Comparison of ENCODE assay signal across 19 cellular contexts in genomic region chr17:83109386-83109785, GRCh38. TPM values are rescaled to one million over a fixed set of nuclear protein-coding genes. Genes with fewer than 3 reads are reported as not detected.
DNase-seq lines count a peak whose midpoint lies in the region; ATAC-seq, FAIRE-seq and TF ChIP-seq lines count a peak whose summit lies in the region.
"Had no signal": no experiment of that assay in that cellular context is flagged by ENCODE, and none has a peak within 500 bp of the region (broad histone marks: within the 10 kb centered on the region; RNA-seq: fewer than 3 reads in every experiment).

No MANE protein-coding gene starts in this region.

- peaks cover 8 to 16% of the 10 kb centered on the region in 2 donors for H3K4me1 ChIP-seq in left lung
- H3K4me1 ChIP-seq in HepG2 (ENCODE audit: insufficient read depth, low read length) = peaks cover 12% of the 10 kb centered on the region

- H3K27ac ChIP-seq in SK-N-MC (peak overlapping the region; percentile 63; the same call in 1 of the 2 replicates), left lung (peak overlapping the region; percentile 72 to 79), skin epidermis (peak overlapping the region in 16 of 21 experiments; percentile 4 to 90 (median 52)), HepG2 (ENCODE audit: extremely low read length, insufficient read depth, low read length) (no peak overlapping the region)
- H3K27ac ChIP-seq: C4-2B, cardiac muscle cell, KMS-11 had no signal

- CTCF ChIA-PET in Calu3 (lab: Charles Lee) (interaction anchor here (0.5 kb wide), 1 partner anchor 267 kb away, joined by 4 read pairs; no protein-coding TSS in a partner anchor), HepG2 (lab: Yijun Ruan, JAX; ENCODE audit: low intra/inter-chr PET ratio, low total read pairs) (interaction anchor here (1.2 kb wide), 1 partner anchor 97 kb away, joined by 3 read pairs; no protein-coding TSS in a partner anchor)

- no peak for FAIRE-seq in HepG2 (lab: Jason Lieb, UNC)
- FAIRE-seq: GM19239 had no signal

- WGBS in HepG2 (ENCODE audit: low lambda C conversion rate) = 40% methylated on average over 7 of the region's 11 CpGs

- in situ Hi-C loops in HepG2 (cut with HindIII; ENCODE audit: extremely low pct_ligation_motif_present, low pct_unique_long_range_greater_than_20kb) (no loop called here), GM13977 (cut with MboI; ENCODE audit: low pct_unique_long_range_greater_than_20kb, low sequenced_read_pairs, unreplicated experiment) (no loop called here)

- no peak for TF ChIP-seq POLR2A in HepG2 (IDR thresholded peaks at IDR 0.05; ENCODE audit: insufficient read depth in 1 of 2, low read depth in 2 of 2, low read length in 2 of 2)

- H3K9ac ChIP-seq in SK-N-MC (ENCODE audit: insufficient read length) = no peak overlapping the region
- no peak overlapping the region for H3K9ac ChIP-seq in HepG2 (ENCODE audit: insufficient read depth, low read depth, low read length)
- H3K9ac ChIP-seq: KMS-11 had no signal

- POLR2A ChIA-PET in HepG2 (lab: Yijun Ruan, JAX) = no interaction called here

- no peak overlapping the region for H2AFZ ChIP-seq in HepG2 (ENCODE audit: low read length)

- H3K27ac Mint-ChIP-seq in Calu3 (ENCODE audit: unreplicated experiment) = peak overlapping the region; percentile 87
- H3K27ac Mint-ChIP-seq: activated CD8-positive, alpha-beta memory T cell treated with anti-CD3 and anti-CD28 coated beads, Interleukin-2, amount 10 ng/mL, durations not matched to agents 7 days and 5 days; activated naive CD8-positive, alpha-beta T cell treated with anti-CD3 and anti-CD28 coated beads, Interleukin-2, amount 50 U/mL, for 24 hours; activated T-helper 17 cell treated with anti-CD3 and anti-CD28 coated beads, Interleukin-2, amount 50 U/mL, for 72 hours had no signal

- intact Hi-C loops in Calu3 (cut with micrococcal nuclease; ENCODE audit: unreplicated experiment) = no loop called here
- intact Hi-C loops in left lung (cut with DNase I) = no loop called here
- intact Hi-C loops in HepG2 (cut with micrococcal nuclease; ENCODE audit: unreplicated experiment) = no loop called here

- H3K4me3 ChIP-seq in SK-N-MC (peak overlapping the region; percentile 78; the same call in 1 of the 2 replicates), left lung (no peak overlapping the region), skin epidermis (no peak overlapping the region), HepG2 (replicated peaks in 1 of 3; ENCODE audit: insufficient read depth in 1 of 3, low read depth in 2 of 3, low read length in 3 of 3) (no peak overlapping the region)
- H3K4me3 ChIP-seq: cardiac muscle cell had no signal

- peaks cover 37% of the 10 kb centered on the region for H3K4me1 Mint-ChIP-seq in Calu3 (ENCODE audit: low read depth, unreplicated experiment)
- H3K4me1 Mint-ChIP-seq: activated CD8-positive, alpha-beta memory T cell treated with anti-CD3 and anti-CD28 coated beads, Interleukin-2, amount 10 ng/mL, durations not matched to agents 7 days and 5 days; activated naive CD8-positive, alpha-beta T cell treated with anti-CD3 and anti-CD28 coated beads, Interleukin-2, amount 50 U/mL, for 24 hours; activated T-helper 17 cell treated with anti-CD3 and anti-CD28 coated beads, Interleukin-2, amount 50 U/mL, for 72 hours had no signal

- DNase-seq in Calu3 = no peak
- DNase-seq in SK-N-MC (ENCODE audit: low read depth, low spot score) = no peak
- no peak for DNase-seq in left lung
- no peak for DNase-seq in HepG2 (ENCODE audit: low spot score)
- no peak for DNase-seq in HK-2 (ENCODE audit: unreplicated experiment)
- DNase-seq in GM13977 (ENCODE audit: low spot score) = no peak
- DNase-seq: activated CD4-positive, alpha-beta T cell treated with anti-CD3 and anti-CD28 coated beads for 48 hours; activated CD8-positive, alpha-beta memory T cell treated with anti-CD3 and anti-CD28 coated beads, Interleukin-2, amount 10 ng/mL, durations not matched to agents 7 days and 5 days; activated naive CD8-positive, alpha-beta T cell treated with anti-CD3 and anti-CD28 coated beads, Interleukin-2, amount 50 U/mL, for 24 hours; erythroblast; NCI-H187; stimulated activated naive CD4-positive, alpha-beta T cell treated with Interleukin-2 at 50 U/mL for 16 hours had no signal

- TF ChIP-seq RAD21 in HepG2 (CRISPR knock-in tag; IDR thresholded peaks at IDR 0.05) = no peak

- H3K36me3 ChIP-seq in SK-N-MC (ENCODE audit: insufficient read depth, low read length) = no peaks in the 10 kb centered on the region
- no peaks in the 10 kb centered on the region for H3K36me3 ChIP-seq in left lung
- no peaks in the 10 kb centered on the region for H3K36me3 ChIP-seq in HepG2 (replicated peaks in 1 of 2; ENCODE audit: control insufficient read depth in 1 of 2, insufficient read depth in 2 of 2, low read length in 2 of 2)
- H3K36me3 ChIP-seq: cardiac muscle cell had no signal

- H4K20me1 ChIP-seq in HepG2 (ENCODE audit: insufficient read depth, low read length) = no peaks in the 10 kb centered on the region; the same call in 1 of the 2 replicates

- H3K36me3 Mint-ChIP-seq in Calu3 (ENCODE audit: insufficient read depth, unreplicated experiment) = peaks cover 14% of the 10 kb centered on the region
- H3K36me3 Mint-ChIP-seq: activated CD8-positive, alpha-beta memory T cell treated with anti-CD3 and anti-CD28 coated beads, Interleukin-2, amount 10 ng/mL, durations not matched to agents 7 days and 5 days had no signal

- BruUV-seq in Calu3 (replicated peaks; lab: Mats Ljungman, UMichigan) = no TSS peak
- BruUV-seq in HepG2 (replicated peaks; lab: Mats Ljungman, UMichigan) = no TSS peak

- TF ChIP-seq CTCF in Calu3 (IDR thresholded peaks at IDR 0.05; ENCODE audit: unreplicated experiment) (no peak), left lung (IDR thresholded peaks at IDR 0.05) (no peak), HepG2 (CRISPR knock-in tag; IDR thresholded peaks at IDR 0.05) (no peak), GM13977 (IDR thresholded peaks at IDR 0.05; ENCODE audit: extremely low read depth, insufficient read depth, missing control alignments) (no peak)

- no peaks in the 10 kb centered on the region for H3K27me3 Mint-ChIP-seq in Calu3 (ENCODE audit: unreplicated experiment)

- peak overlapping the region; percentile 75 for H3K4me3 Mint-ChIP-seq in Calu3 (ENCODE audit: low read depth, unreplicated experiment)
- H3K4me3 Mint-ChIP-seq: activated CD8-positive, alpha-beta memory T cell treated with anti-CD3 and anti-CD28 coated beads, Interleukin-2, amount 10 ng/mL, durations not matched to agents 7 days and 5 days; activated naive CD8-positive, alpha-beta T cell treated with anti-CD3 and anti-CD28 coated beads, Interleukin-2, amount 50 U/mL, for 24 hours; activated T-helper 17 cell treated with anti-CD3 and anti-CD28 coated beads, Interleukin-2, amount 50 U/mL, for 72 hours had no signal

- peaks cover 2% of the 10 kb centered on the region for H3K9me3 Mint-ChIP-seq in Calu3 (ENCODE audit: low read depth, unreplicated experiment)
- H3K9me3 Mint-ChIP-seq: activated naive CD8-positive, alpha-beta T cell treated with anti-CD3 and anti-CD28 coated beads, Interleukin-2, amount 50 U/mL, for 24 hours; activated T-helper 17 cell treated with anti-CD3 and anti-CD28 coated beads, Interleukin-2, amount 50 U/mL, for 72 hours had no signal

- TF ChIP-seq EP300 in HepG2 (IDR thresholded peaks at IDR 0.05; ENCODE audit: low read depth in 2 of 2, low read length in 2 of 2) (no peak), HepG2 (CRISPR knock-in tag; IDR thresholded peaks at IDR 0.05; ENCODE audit: borderline replicate concordance) (no peak)

- H3K27me3 ChIP-seq in left lung (peaks cover 0 to 30% of the 10 kb centered on the region in 2 donors), HepG2 (ENCODE audit: control insufficient read depth in 1 of 2, insufficient read depth in 2 of 2, low read length in 2 of 2) (peaks cover 32 to 89% of the 10 kb centered on the region in 2 experiments)
- H3K27me3 ChIP-seq: cardiac muscle cell had no signal

- no peak for ATAC-seq in left lung
- no peak for ATAC-seq in HepG2
- no peak for ATAC-seq in GM21390 (IDR thresholded peaks at IDR 0.05; ENCODE audit: unreplicated experiment)
- ATAC-seq: activated CD8-positive, alpha-beta memory T cell treated with anti-CD3 and anti-CD28 coated beads, Interleukin-2, amount 10 ng/mL, durations not matched to agents 7 days and 5 days; activated naive CD8-positive, alpha-beta T cell treated with anti-CD3 and anti-CD28 coated beads, Interleukin-2, amount 50 U/mL, for 24 hours; activated T-helper 17 cell treated with anti-CD3 and anti-CD28 coated beads, Interleukin-2, amount 50 U/mL, for 72 hours had no signal

- H3K79me2 ChIP-seq in HepG2 (ENCODE audit: insufficient read depth, low read length) = no peaks in the 10 kb centered on the region

- H3K4me2 ChIP-seq in HepG2 (ENCODE audit: low read depth, low read length) = no peak overlapping the region
- H3K4me2 ChIP-seq: KMS-11 had no signal

- H3K9me3 ChIP-seq in SK-N-MC (ENCODE audit: low read depth, low read length) (no peaks in the 10 kb centered on the region), left lung (no peaks in the 10 kb centered on the region), HepG2 (ENCODE audit: low read length) (no peaks in the 10 kb centered on the region)

TF ChIP-seq in HepG2, 621 proteins besides CTCF, POLR2A, EP300 and RAD21 (continues in another document):
- TF ChIP-seq CBX5 (CRISPR knock-in tag; IDR thresholded peaks at IDR 0.05; ENCODE audit: borderline replicate concordance) = no peak

RNA-seq across cellular contexts. Expression of gene METRNL, which starts 30.0 kb away (rescaled TPM):
- total RNA-seq in Calu3 (2022) (29.0 and 40.9 TPM in 2 replicates), left lung (10 to 100 TPM; 53.0 to 61.8 TPM), HepG2 (2016; rRNA removed; fragmentation: Illumina TruSeq; extraction: Trizol) (0.66 and 1.2 TPM in 2 replicates)
- 0.81 and 1.1 TPM in 2 replicates for total RNA-seq in HepG2 (2016; cell fraction: cytosol; rRNA removed; fragmentation: Illumina TruSeq; extraction: Trizol; ENCODE audit: low read depth)
- total RNA-seq in HepG2 (2016; cell fraction: insoluble cytoplasmic fraction; rRNA removed; fragmentation: Illumina TruSeq; extraction: Trizol) = 0.56 and 1.0 TPM in 2 replicates
- 1.7 and 2.2 TPM in 2 replicates for total RNA-seq in HepG2 (2016; cell fraction: membrane; rRNA removed; fragmentation: Illumina TruSeq; extraction: Trizol)
- total RNA-seq in HepG2 (2016; cell fraction: nucleus; rRNA removed; fragmentation: Illumina TruSeq; extraction: Trizol) = 0.31 TPM in 1 of 2 replicates, not detected in the other
- polyA plus RNA-seq in HepG2 (2011; rRNA removed) = 0.84 and 1.4 TPM in 2 replicates
- polyA plus RNA-seq in HepG2 (2011; cell fraction: cytosol; rRNA removed) = 2.1 and 2.5 TPM in 2 replicates
- polyA plus RNA-seq in HepG2 (2011; cell fraction: nucleus; rRNA removed) = 1.2 and 1.8 TPM in 2 replicates
- polyA plus RNA-seq in HepG2 (2012) = 0.23 and 0.79 TPM in 2 replicates
- 1.1 and 1.2 TPM in 2 replicates for polyA plus RNA-seq in HepG2 (2016; cell fraction: cytosol; fragmentation: Illumina TruSeq; extraction: Trizol; ENCODE audit: low read depth)
- polyA plus RNA-seq in HepG2 (2016; cell fraction: insoluble cytoplasmic fraction; fragmentation: Illumina TruSeq; extraction: Trizol; ENCODE audit: low read depth) = 0.69 and 0.92 TPM in 2 replicates
- 2.1 TPM in 2 replicates for polyA plus RNA-seq in HepG2 (2016; cell fraction: membrane; fragmentation: Illumina TruSeq; extraction: Trizol; ENCODE audit: low read depth)
- 1.2 and 1.3 TPM in 2 replicates for polyA plus RNA-seq in HepG2 (2016; cell fraction: nucleus; fragmentation: Illumina TruSeq; extraction: Trizol; ENCODE audit: insufficient read depth, low read depth)
- 2.5 and 12.3 TPM in 2 replicates for polyA minus RNA-seq in HepG2 (2011; rRNA and poly(A)+ RNA removed; ENCODE audit: low replicate concordance)
- 2.9 and 4.6 TPM in 2 replicates for polyA minus RNA-seq in HepG2 (2011; cell fraction: cytosol; rRNA and poly(A)+ RNA removed)
- polyA minus RNA-seq in HepG2 (2011; cell fraction: nucleus; rRNA and poly(A)+ RNA removed) = 0.87 and 1.4 TPM in 2 replicates
